In the genomic region with DNA sequence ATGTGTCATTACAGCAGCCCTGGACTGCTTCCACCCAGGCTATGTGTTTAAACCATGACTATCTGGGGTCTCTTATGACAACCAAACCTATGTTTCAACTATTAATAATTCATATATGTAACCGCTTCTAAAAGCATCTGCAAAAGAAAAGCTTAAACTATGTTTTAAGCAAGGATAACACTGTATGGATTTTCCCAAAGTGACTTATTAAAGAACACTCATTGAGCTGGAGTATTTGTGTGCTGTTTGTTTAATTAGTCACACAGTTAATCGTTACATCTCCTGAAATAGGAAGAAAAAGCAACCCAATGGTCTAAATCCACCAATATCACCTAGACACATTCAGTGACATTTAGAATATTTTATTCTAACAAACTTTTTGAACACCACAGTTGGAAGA, we compare ENCODE assay signal across 1 cellular context.
TF ChIP-seq lines count a peak whose summit lies in the region.

No MANE protein-coding gene starts in this region.

TF ChIP-seq in SK-N-SH treated with all-trans-retinoic acid at 6 μM for 48 hours, 23 proteins besides CTCF, POLR2A, EP300 and RAD21 (continued from another document):
- TF ChIP-seq, protein P1, sequence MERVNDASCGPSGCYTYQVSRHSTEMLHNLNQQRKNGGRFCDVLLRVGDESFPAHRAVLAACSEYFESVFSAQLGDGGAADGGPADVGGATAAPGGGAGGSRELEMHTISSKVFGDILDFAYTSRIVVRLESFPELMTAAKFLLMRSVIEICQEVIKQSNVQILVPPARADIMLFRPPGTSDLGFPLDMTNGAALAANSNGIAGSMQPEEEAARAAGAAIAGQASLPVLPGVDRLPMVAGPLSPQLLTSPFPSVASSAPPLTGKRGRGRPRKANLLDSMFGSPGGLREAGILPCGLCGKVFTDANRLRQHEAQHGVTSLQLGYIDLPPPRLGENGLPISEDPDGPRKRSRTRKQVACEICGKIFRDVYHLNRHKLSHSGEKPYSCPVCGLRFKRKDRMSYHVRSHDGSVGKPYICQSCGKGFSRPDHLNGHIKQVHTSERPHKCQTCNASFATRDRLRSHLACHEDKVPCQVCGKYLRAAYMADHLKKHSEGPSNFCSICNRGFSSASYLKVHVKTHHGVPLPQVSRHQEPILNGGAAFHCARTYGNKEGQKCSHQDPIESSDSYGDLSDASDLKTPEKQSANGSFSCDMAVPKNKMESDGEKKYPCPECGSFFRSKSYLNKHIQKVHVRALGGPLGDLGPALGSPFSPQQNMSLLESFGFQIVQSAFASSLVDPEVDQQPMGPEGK (CRISPR knock-in tag; IDR thresholded peaks at IDR 0.05; ENCODE audit: borderline replicate concordance): no peak
